Comparison of ENCODE assay signal across 1 cellular context in genomic region chr9:107155244-107155817, GRCh38.
TF ChIP-seq lines count a peak whose summit lies in the region.

No MANE protein-coding gene starts in this region.

TF ChIP-seq in GM12878, 131 proteins besides CTCF, POLR2A, EP300 and RAD21:
- TF ChIP-seq STAT3 (IDR thresholded peaks at IDR 0.05; ENCODE audit: low read depth, low read length) (no peak), TCF12 (IDR thresholded peaks at IDR 0.05; ENCODE audit: low read depth, low read length) (no peak), BCL3 (IDR thresholded peaks at IDR 0.05; ENCODE audit: borderline replicate concordance, insufficient read depth, low read depth, low read length, poor library complexity, severe bottlenecking) (no peak), ZNF274 (IDR thresholded peaks at IDR 0.05; ENCODE audit: insufficient read depth, insufficient read length) (no peak), NBN (IDR thresholded peaks at IDR 0.05) (no peak), REST (IDR thresholded peaks at IDR 0.05; ENCODE audit: low read depth, low read length) (no peak), IRF3 (IDR thresholded peaks at IDR 0.05) (no peak), IRF5 (IDR thresholded peaks at IDR 0.05; ENCODE audit: borderline replicate concordance) (no peak), PML (IDR thresholded peaks at IDR 0.05; ENCODE audit: low read length) (no peak), DPF2 (IDR thresholded peaks at IDR 0.05) (no peak), TCF7 (IDR thresholded peaks at IDR 0.05; ENCODE audit: borderline replicate concordance) (no peak), ZNF687 (IDR thresholded peaks at IDR 0.05) (no peak), ZZZ3 (IDR thresholded peaks at IDR 0.05; ENCODE audit: control insufficient read depth, insufficient read length, low read depth) (no peak), HDAC6 (IDR thresholded peaks at IDR 0.05; ENCODE audit: unreplicated experiment) (no peak), SMARCA5 (IDR thresholded peaks at IDR 0.05) (no peak), SP1 (IDR thresholded peaks at IDR 0.05; ENCODE audit: low read depth, low read length) (no peak)
